ENCODE assay signal across 11 cellular contexts in the genomic region with DNA sequence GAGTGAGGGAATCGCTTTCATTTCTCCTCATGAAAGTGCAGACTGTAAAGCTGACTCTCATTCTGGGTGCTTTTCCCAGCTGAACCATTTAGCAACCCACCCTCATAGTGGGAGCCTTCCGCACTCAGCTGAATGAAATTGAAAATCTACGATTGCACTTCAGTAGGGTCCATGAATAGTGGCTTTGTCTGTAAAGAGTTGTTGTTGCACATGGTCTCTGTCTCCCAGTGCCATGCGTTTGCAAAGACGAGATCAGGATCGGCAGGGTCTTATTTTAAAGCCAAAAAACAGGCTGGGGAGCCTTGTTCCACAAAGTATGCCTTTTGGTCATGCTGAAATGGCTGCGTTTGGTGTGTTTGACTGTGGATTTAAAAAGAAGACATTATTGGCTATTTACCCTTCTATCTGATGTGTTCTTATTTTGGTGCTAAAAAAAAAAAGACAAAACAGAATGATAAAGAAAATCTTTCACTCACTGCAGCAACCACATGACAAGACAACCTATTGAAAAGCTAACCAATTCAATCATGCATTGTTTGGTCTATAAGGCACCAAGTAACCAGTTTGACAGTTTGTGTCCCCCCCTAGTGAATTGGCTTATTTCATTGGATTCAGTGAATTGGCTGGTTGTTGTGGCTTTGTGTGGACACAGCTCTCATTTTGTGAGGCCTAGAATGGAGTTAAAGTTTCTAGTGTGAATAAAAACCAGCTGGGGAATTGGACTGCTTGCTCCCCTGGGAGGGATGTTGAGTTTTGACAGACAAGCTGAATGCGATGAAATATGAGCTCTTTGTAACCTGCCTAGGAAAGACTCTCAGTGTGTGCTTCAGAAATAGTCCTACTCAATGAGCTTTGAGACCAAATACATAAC.
DNase-seq lines count a peak whose midpoint lies in the region; ATAC-seq and TF ChIP-seq lines count a peak whose summit lies in the region.
"Had no signal": no experiment of that assay in that cellular context is flagged by ENCODE, and none has a peak within 500 bp of the region (broad histone marks: within the 10 kb centered on the region; RNA-seq: fewer than 3 reads in every experiment).

No MANE protein-coding gene starts in this region.

- DNase-seq in DMS 273 (lab: John Stamatoyannopoulos, UW; ENCODE audit: unreplicated experiment), result peak; percentile 65
- DNase-seq in DMS 273 treated with DMSO at 0.1 percent for 48 hours (lab: John Stamatoyannopoulos, UW), result no peak
- DNase-seq in adipocyte (ENCODE audit: low read depth), result peak; percentile 73
- no peak for DNase-seq in left cardiac atrium
- DNase-seq in stimulated activated effector memory CD8-positive, alpha-beta T cell treated with anti-CD3 and anti-CD28 coated beads, Interleukin-12 subunit alpha, Interleukin-12 subunit beta, amount 100 ng/mL, for 72 hours (ENCODE audit: low spot score in 2 of 2), result no peak
- DNase-seq in ovary, result no peak
- DNase-seq in NK-92 (lab: John Stamatoyannopoulos, UW; ENCODE audit: unreplicated experiment), result no peak
- DNase-seq in sigmoid colon, result no peak
- DNase-seq: 8988T, NCI-H1048 had no signal

- H3K4me1 Mint-ChIP-seq in stimulated activated effector memory CD8-positive, alpha-beta T cell treated with anti-CD3 and anti-CD28 coated beads, Interleukin-12 subunit alpha, Interleukin-12 subunit beta, amount 100 ng/mL, for 72 hours, result peaks cover 50% of the 10 kb centered on the region

- H3K4me1 ChIP-seq in adipocyte (ENCODE audit: control insufficient read depth, insufficient read depth, low read length) (peaks cover 48% of the 10 kb centered on the region), ovary (ENCODE audit: insufficient read depth) (peaks cover 9% of the 10 kb centered on the region), sigmoid colon (peaks cover 0 to 61% (median 47%) of the 10 kb centered on the region in 4 donors)

- H3K9me3 Mint-ChIP-seq in stimulated activated effector memory CD8-positive, alpha-beta T cell treated with anti-CD3 and anti-CD28 coated beads, Interleukin-12 subunit alpha, Interleukin-12 subunit beta, amount 100 ng/mL, for 72 hours, result no peaks in the 10 kb centered on the region
- H3K9me3 Mint-ChIP-seq: dendritic cell treated with granulocyte-macrophage colony-stimulating factor and Interleukin-4, amounts not matched to agents 40 ng/mL and 50 ng/mL, for 4 days had no signal

- TF ChIP-seq POLR2A in ovary (IDR thresholded peaks at IDR 0.05) (no peak), sigmoid colon (IDR thresholded peaks at IDR 0.05) (no peak)

- no peaks in the 10 kb centered on the region for H3K9me3 ChIP-seq in adipocyte (ENCODE audit: control insufficient read depth, low read length)
- no peaks in the 10 kb centered on the region for H3K9me3 ChIP-seq in ovary
- no peaks in the 10 kb centered on the region for H3K9me3 ChIP-seq in sigmoid colon

- 74 to 87% (median 83%) methylated on average over 8 of the region's 8 CpGs for WGBS in ovary, 3 donors
- WGBS in sigmoid colon, 2 donors, result 89 to 93% methylated on average over 8 of the region's 8 CpGs

- intact Hi-C loops in left cardiac atrium (cut with DNase I) (loop anchor here in 1 of 2 donors (10.0 kb wide), 1 partner anchor 62 kb away; a partner anchor contains a TSS), ovary (cut with DNase I) (loop anchor here in 1 of 4 donors (10.0 kb wide), 1 partner anchor 52 kb away; no protein-coding TSS in a partner anchor), sigmoid colon (cut with DNase I) (no loop called here)

- ATAC-seq in left cardiac atrium, result peak; percentile 9 to 39
- no peak for ATAC-seq in stimulated activated effector memory CD8-positive, alpha-beta T cell treated with anti-CD3 and anti-CD28 coated beads, Interleukin-12 subunit alpha, Interleukin-12 subunit beta, amount 100 ng/mL, for 72 hours

- H3K27ac ChIP-seq in ovary (no peak overlapping the region), sigmoid colon (no peak overlapping the region)

- H3K4me3 ChIP-seq in adipocyte (ENCODE audit: low read length) (no peak overlapping the region), ovary (no peak overlapping the region), sigmoid colon (no peak overlapping the region)

- TF ChIP-seq CTCF in ovary (IDR thresholded peaks at IDR 0.05) (no peak), sigmoid colon (IDR thresholded peaks at IDR 0.05) (no peak)

- TF ChIP-seq EP300 in ovary (IDR thresholded peaks at IDR 0.05), result no peak
- TF ChIP-seq EP300 in sigmoid colon (IDR thresholded peaks at IDR 0.05), result no peak

- H3K36me3 ChIP-seq in adipocyte (ENCODE audit: control insufficient read depth, insufficient read depth, low read length, severe bottlenecking) (peaks cover 17% of the 10 kb centered on the region), ovary (no peaks in the 10 kb centered on the region), sigmoid colon (peaks cover 0 to 14% (median 4%) of the 10 kb centered on the region in 4 donors)

- no peaks in the 10 kb centered on the region for H3K27me3 ChIP-seq in adipocyte (replicated peaks; ENCODE audit: control insufficient read depth, insufficient read depth, low read length)
- no peaks in the 10 kb centered on the region for H3K27me3 ChIP-seq in ovary
- H3K27me3 ChIP-seq in sigmoid colon, result no peaks in the 10 kb centered on the region

- no peak overlapping the region for H3K4me3 Mint-ChIP-seq in stimulated activated effector memory CD8-positive, alpha-beta T cell treated with anti-CD3 and anti-CD28 coated beads, Interleukin-12 subunit alpha, Interleukin-12 subunit beta, amount 100 ng/mL, for 72 hours
- H3K4me3 Mint-ChIP-seq: dendritic cell treated with granulocyte-macrophage colony-stimulating factor and Interleukin-4, amounts not matched to agents 40 ng/mL and 50 ng/mL, for 4 days had no signal

- peak overlapping the region; percentile 37 for H3K27ac Mint-ChIP-seq in stimulated activated effector memory CD8-positive, alpha-beta T cell treated with anti-CD3 and anti-CD28 coated beads, Interleukin-12 subunit alpha, Interleukin-12 subunit beta, amount 100 ng/mL, for 72 hours
- H3K27ac Mint-ChIP-seq: dendritic cell treated with granulocyte-macrophage colony-stimulating factor and Interleukin-4, amounts not matched to agents 40 ng/mL and 50 ng/mL, for 4 days had no signal

- peaks cover 29% of the 10 kb centered on the region for H3K36me3 Mint-ChIP-seq in stimulated activated effector memory CD8-positive, alpha-beta T cell treated with anti-CD3 and anti-CD28 coated beads, Interleukin-12 subunit alpha, Interleukin-12 subunit beta, amount 100 ng/mL, for 72 hours

- no peak overlapping the region for H3K9ac ChIP-seq in adipocyte (ENCODE audit: low read length)

Comparison
In these comparisons a context has a peak if more than half of its experiments do, and no peak if none do; other contexts are left out.
1. DNase-seq: peak in DMS 273 (single experiment) and adipocyte (single experiment); none in DMS 273 treated with DMSO at 0.1 percent for 48 hours (single experiment), left cardiac atrium (single experiment), stimulated activated effector memory CD8-positive, alpha-beta T cell treated with anti-CD3 and anti-CD28 coated beads, Interleukin-12 subunit alpha, Interleukin-12 subunit beta, amount 100 ng/mL, for 72 hours (0 of 2), ovary (0 of 5), NK-92 (single experiment) and sigmoid colon (single experiment).